ENCODE assay signal across 34 cellular contexts in genomic region chr15:51884041-51884440, GRCh38. TPM values are rescaled to one million over a fixed set of nuclear protein-coding genes. Genes with fewer than 3 reads are reported as not detected.
DNase-seq lines count a peak whose midpoint lies in the region; ATAC-seq, FAIRE-seq and TF ChIP-seq lines count a peak whose summit lies in the region.
"Had no signal": no experiment of that assay in that cellular context is flagged by ENCODE, and none has a peak within 500 bp of the region (broad histone marks: within the 10 kb centered on the region; RNA-seq: fewer than 3 reads in every experiment).

No MANE protein-coding gene starts in this region.

- FAIRE-seq in K562 (lab: Jason Lieb, UNC), result no peak
- FAIRE-seq: colon, GM12878 had no signal

- H3K4me2 ChIP-seq in K562 (ENCODE audit: insufficient read depth, low read length), result no peak overlapping the region

- TF ChIP-seq CTCF in left ventricle myocardium inferior (IDR thresholded peaks at IDR 0.05; ENCODE audit: borderline replicate concordance), result no peak
- no peak for TF ChIP-seq CTCF in K562 (IDR thresholded peaks at IDR 0.05 in 2 of 3, conservative IDR thresholded peaks at IDR 0.05 in 1 of 3; ENCODE audit: insufficient read depth in 2 of 3, low read depth in 1 of 3, low read length in 3 of 3)
- no peak for TF ChIP-seq CTCF in lower lobe of right lung (IDR thresholded peaks at IDR 0.05)

- POLR2A ChIA-PET in K562 (lab: Yijun Ruan, JAX), result interaction anchor here (0.6 to 0.9 kb wide), 2 partner anchors 136 to 229 kb away, joined by 3 to 4 read pairs; no protein-coding TSS in a partner anchor

- H3K4me3 ChIP-seq in left ventricle myocardium inferior, result no peak overlapping the region
- no peak overlapping the region for H3K4me3 ChIP-seq in K562
- H3K4me3 ChIP-seq in lower lobe of right lung, result no peak overlapping the region
- H3K4me3 ChIP-seq: breast epithelium, GM12878, HAP-1, psoas muscle, sigmoid colon, upper lobe of right lung had no signal

- TF ChIP-seq POLR2A in K562 (conservative IDR thresholded peaks at IDR 0.05), result no peak

- H3K9me3 ChIP-seq in left ventricle myocardium inferior (replicated peaks) (no peaks in the 10 kb centered on the region), K562 (replicated peaks; ENCODE audit: control insufficient read depth, insufficient read depth, low read depth, low read length) (no peaks in the 10 kb centered on the region), lower lobe of right lung (no peaks in the 10 kb centered on the region)
- H3K9me3 ChIP-seq: breast epithelium, HAP-1, psoas muscle, sigmoid colon, upper lobe of right lung had no signal

- 100% methylated on average over 1 of the region's 1 CpG for WGBS in K562 (ENCODE audit: insufficient coverage, low coverage, missing lambda C conversion rate)

- CTCF ChIA-PET in K562 (lab: Yijun Ruan, JAX; ENCODE audit: low intra/inter-chr PET ratio), result no interaction called here

- H3K27me3 ChIP-seq in left ventricle myocardium inferior (ENCODE audit: low read depth) (no peaks in the 10 kb centered on the region), K562 (ENCODE audit: control insufficient read depth in 2 of 2, insufficient read depth in 2 of 2, low read length in 2 of 2) (no peaks in the 10 kb centered on the region), lower lobe of right lung (ENCODE audit: low read depth) (no peaks in the 10 kb centered on the region)
- H3K27me3 ChIP-seq: breast epithelium, sigmoid colon, upper lobe of right lung had no signal

- ATAC-seq in left cardiac atrium, result no peak
- ATAC-seq in K562, result no peak
- no peak for ATAC-seq in lower lobe of right lung
- ATAC-seq in GM19467 (IDR thresholded peaks at IDR 0.05; ENCODE audit: unreplicated experiment), result no peak
- no peak for ATAC-seq in GM21528 (IDR thresholded peaks at IDR 0.05; ENCODE audit: low FRiP score, unreplicated experiment)
- ATAC-seq: activated CD4-positive, alpha-beta T cell treated with anti-CD3 and anti-CD28 coated beads for 36 hours; activated CD8-positive, alpha-beta T cell treated with anti-CD3 and anti-CD28 coated beads for 36 hours; GM12878; Panc1; psoas muscle; upper lobe of right lung had no signal

- TF ChIP-seq EP300 in K562 (IDR thresholded peaks at IDR 0.05; ENCODE audit: low read length), result no peak

- DNase-seq in left ventricle myocardium inferior (no peak), left cardiac atrium (no peak), K562 (ENCODE audit: extremely low read depth in 1 of 4, low spot score in 3 of 4) (no peak), lower lobe of right lung (no peak), activated gamma-delta T cell (lab: John Stamatoyannopoulos, UW) (no peak)
- no peak for DNase-seq in activated naive CD4-positive, alpha-beta T cell treated with anti-CD3 and anti-CD28 coated beads, Interleukin-2, amount 50 U/mL, for 16 hours
- DNase-seq: 8988T; activated CD4-positive, alpha-beta T cell treated with anti-CD3 and anti-CD28 coated beads for 36 hours; activated CD8-positive, alpha-beta memory T cell treated with anti-CD3 and anti-CD28 coated beads, Interleukin-2, amount 50 U/mL, for 48 hours; activated CD8-positive, alpha-beta T cell treated with anti-CD3 and anti-CD28 coated beads for 36 hours; DMS 273 treated with DMSO at 0.1 percent for 48 hours; effector CD8-positive, alpha-beta T cell; erythroblast; left ventricle myocardium superior; midbrain; naive B cell; NCI-H1092; NCI-H1694; NCI-H748 treated with DMSO at 0.1 percent for 48 hours; nucleus accumbens; psoas muscle; SHP77; sigmoid colon; stimulated activated CD4-positive, alpha-beta T cell treated with anti-CD3 and anti-CD28 coated beads, Interleukin-15, amount 100 ng/mL, for 24 hours; stimulated activated naive B cell treated with anti-CD40 and anti-IgM and Interleukin-4, amounts not matched to agents 10 μg/mL and 1 μg/mL and 100 μg/mL, for 72 hours; T-helper 9 cell; upper lobe of right lung had no signal

- no peaks in the 10 kb centered on the region for H3K9me1 ChIP-seq in K562 (ENCODE audit: control insufficient read depth, insufficient read depth, low read length)

- peaks cover 38% of the 10 kb centered on the region for H3K79me2 ChIP-seq in K562 (ENCODE audit: control insufficient read depth, insufficient read depth, low read length)

- no TSS peak for BruUV-seq in K562 (replicated peaks; lab: Mats Ljungman, UMichigan)

- intact Hi-C loops in left ventricle myocardium inferior (cut with micrococcal nuclease), result no loop called here
- intact Hi-C loops in left cardiac atrium (cut with DNase I), result no loop called here
- intact Hi-C loops in K562 (cut with micrococcal nuclease), result no loop called here
- intact Hi-C loops in lower lobe of right lung (cut with DNase I), result no loop called here

- H3K4me1 ChIP-seq in left ventricle myocardium inferior (peaks cover 46% of the 10 kb centered on the region), K562 (replicated peaks in 1 of 2; ENCODE audit: control insufficient read depth in 2 of 2, insufficient read depth in 2 of 2, low read length in 2 of 2) (peaks cover 0 to 7% of the 10 kb centered on the region in 2 experiments; a peak in 3 of 5 replicates), lower lobe of right lung (peaks cover 46% of the 10 kb centered on the region)
- H3K4me1 ChIP-seq: breast epithelium, HAP-1, psoas muscle had no signal

- H3K36me3 ChIP-seq in left ventricle myocardium inferior, result no peaks in the 10 kb centered on the region
- peaks cover 17% of the 10 kb centered on the region; the same call in 2 of the 3 replicates for H3K36me3 ChIP-seq in K562 (ENCODE audit: control insufficient read depth, insufficient read depth, low read length)
- peaks cover 11% of the 10 kb centered on the region for H3K36me3 ChIP-seq in lower lobe of right lung
- H3K36me3 ChIP-seq: breast epithelium, HAP-1, sigmoid colon had no signal

- no peak overlapping the region for H3K9ac ChIP-seq in K562 (ENCODE audit: insufficient read depth in 1 of 2, low read depth in 2 of 2, low read length in 2 of 2)

- H2AFZ ChIP-seq in K562 (ENCODE audit: low read depth, low read length), result no peak overlapping the region

- TF ChIP-seq RAD21 in K562 (CRISPR knock-in tag; conservative IDR thresholded peaks at IDR 0.05 in 1 of 2, IDR thresholded peaks at IDR 0.05 in 1 of 2), result no peak

- peak overlapping the region; percentile 18 for H3K27ac ChIP-seq in left ventricle myocardium inferior (replicated peaks)
- no peak overlapping the region for H3K27ac ChIP-seq in K562 (ENCODE audit: extremely low read depth, low read depth, low read length)
- H3K27ac ChIP-seq in lower lobe of right lung, result peak overlapping the region; percentile 28
- H3K27ac ChIP-seq: breast epithelium, psoas muscle, sigmoid colon, upper lobe of right lung had no signal

- in situ Hi-C loops in K562 (cut with MboI), result no loop called here

- no peaks in the 10 kb centered on the region for H4K20me1 ChIP-seq in K562 (replicated peaks; ENCODE audit: control insufficient read depth, insufficient read depth, low read length)

TF ChIP-seq in K562, 482 proteins besides CTCF, POLR2A, EP300 and RAD21 (continues in another document):
- TF ChIP-seq C11orf30 (IDR thresholded peaks at IDR 0.05; ENCODE audit: low read depth), result peak; percentile 44; the same call in 1 of the 2 replicates
- TF ChIP-seq MAFG (tag; conservative IDR thresholded peaks at IDR 0.05), result 0 out of 2 replicates have a peak, but pooled peaks have one; percentile 7
- peak; percentile 56; the same call in 1 of the 2 replicates for TF ChIP-seq ZNF316 (IDR thresholded peaks at IDR 0.05)

RNA-seq across cellular contexts. Expression of gene TMOD3, which starts 54.6 kb away (rescaled TPM):
- total RNA-seq in left ventricle myocardium inferior (30.9 TPM), left cardiac atrium (10 to 100 TPM; 22.7 to 23.9 TPM), K562 (2014; rRNA removed) (30.9 and 34.5 TPM in 2 replicates), K562 (2014; rRNA removed; fragmentation: Illumina TruSeq; extraction: Trizol) (39.4 and 40.8 TPM in 2 replicates), K562 (2015; rRNA removed; fragmentation: Illumina TruSeq; extraction: Trizol) (44.0 and 44.4 TPM in 2 replicates), K562 (2021) (42.7 and 45.0 TPM in 2 replicates), lower lobe of right lung (73.7 TPM)
- total RNA-seq in K562 (2011; cell fraction: chromatin; rRNA removed; ENCODE audit: low replicate concordance), result 24.8 and 43.8 TPM in 2 replicates
- total RNA-seq in K562 (2011; cell fraction: nucleolus; rRNA removed), result 10.7 and 12.5 TPM in 2 replicates
- 21.0 and 49.5 TPM in 2 replicates for total RNA-seq in K562 (2011; cell fraction: nucleoplasm; rRNA removed)
- polyA plus RNA-seq in K562 (2011; rRNA removed) (20.0 and 26.4 TPM in 2 replicates), K562 (2014; fragmentation: Illumina TruSeq; extraction: Trizol) (26.3 and 30.9 TPM in 2 replicates), K562 (2014; fragmentation: Nextera tagmentation; extraction: Ambion mirVana) (10 to 100 TPM in 1 of 2 experiments, 1 to 10 TPM in 1; 6.8 to 12.0 TPM), K562 (2014; rRNA removed) (21.1 and 22.6 TPM in 2 replicates)
- 4.8 and 10.4 TPM in 2 replicates for polyA plus RNA-seq in K562 (2011; cell fraction: cytosol; rRNA removed)
- polyA plus RNA-seq in K562 (2011; cell fraction: nucleus; rRNA removed), result 11.4 and 14.8 TPM in 2 replicates
- polyA plus RNA-seq in K562 (2012), result 14.0 and 15.3 TPM in 2 replicates
- polyA minus RNA-seq in K562 (2011; rRNA and poly(A)+ RNA removed), result 40.7 and 47.9 TPM in 2 replicates
- polyA minus RNA-seq in K562 (2011; cell fraction: cytosol; rRNA and poly(A)+ RNA removed), result 9.8 and 14.3 TPM in 2 replicates
- polyA minus RNA-seq in K562 (2011; cell fraction: nucleus; rRNA and poly(A)+ RNA removed), result 7.5 and 10.4 TPM in 2 replicates
